8 cellular contexts compared by ENCODE assay signal in genomic region chr19:10111405-10111811, GRCh38. TPM values are rescaled to one million over a fixed set of nuclear protein-coding genes. Genes with fewer than 3 reads are reported as not detected.
DNase-seq lines count a peak whose midpoint lies in the region; ATAC-seq and TF ChIP-seq lines count a peak whose summit lies in the region.

Gene P2RY11, plus strand, starts transcription at chr19:10111693. Its CDS starts 29 bp downstream, at chr19:10111722.

- peaks cover 32 to 51% of the 10 kb centered on the region in 2 donors for H3K4me1 ChIP-seq in naive thymus-derived CD4-positive, alpha-beta T cell (ENCODE audit: control insufficient read depth in 2 of 2, insufficient read depth in 2 of 2, low read length in 2 of 2)

- no peak for ATAC-seq in naive thymus-derived CD4-positive, alpha-beta T cell
- ATAC-seq in HG02840 (IDR thresholded peaks at IDR 0.05; ENCODE audit: low FRiP score, unreplicated experiment) (no peak), HG03095 (IDR thresholded peaks at IDR 0.05; ENCODE audit: unreplicated experiment) (no peak)

- DNase-seq in CD1c-positive myeloid dendritic cell (ENCODE audit: extremely low spot score) = peak; percentile 87
- peak; percentile 80 to 97 for DNase-seq in HL-60 (ENCODE audit: low read depth in 1 of 2, low spot score in 1 of 2)
- DNase-seq in activated T-cell treated with anti-CD3 and anti-CD28 coated beads, Interleukin-2, amount 50 U/mL, for 24 hours = peak; percentile 67
- no peak for DNase-seq in naive thymus-derived CD4-positive, alpha-beta T cell
- DNase-seq in NCI-H1048 (lab: John Stamatoyannopoulos, UW) = no peak
- DNase-seq in HEK293T (ENCODE audit: extremely low spot score) = no peak

- no peak for TF ChIP-seq CTCF in HL-60 (IDR thresholded peaks at IDR 0.05; ENCODE audit: insufficient read depth, low read length)

- peak within 1 kb of the TSS; percentile 97 for H3K27ac Mint-ChIP-seq in activated T-cell treated with anti-CD3 and anti-CD28 coated beads, Interleukin-2, amount 50 U/mL, for 24 hours
- H3K27ac Mint-ChIP-seq in naive thymus-derived CD4-positive, alpha-beta T cell = peak within 1 kb of the TSS; percentile 66 to 92 (median 83)

- H3K27me3 ChIP-seq in HL-60 (ENCODE audit: insufficient read depth, poor library complexity, severe bottlenecking) = no peaks in the 10 kb centered on the region
- no peaks in the 10 kb centered on the region for H3K27me3 ChIP-seq in naive thymus-derived CD4-positive, alpha-beta T cell (ENCODE audit: control insufficient read depth in 2 of 2, insufficient read depth in 2 of 2, low read length in 2 of 2)

- H3K36me3 ChIP-seq in naive thymus-derived CD4-positive, alpha-beta T cell (ENCODE audit: control insufficient read depth in 2 of 3, insufficient read depth in 3 of 3, low read length in 3 of 3) = peaks cover 30 to 78% (median 32%) of the 10 kb centered on the region in 3 experiments

- POLR2A ChIA-PET in naive thymus-derived CD4-positive, alpha-beta T cell (lab: Charles Lee) = interaction anchor here (0.6 to 2.7 kb wide), 2 partner anchors 32 to 142 kb away, joined by 3 to 12 read pairs; no protein-coding TSS in a partner anchor
- POLR2A ChIA-PET in HEK293T (lab: Yijun Ruan, JAX) = interaction anchor here (1.6 kb wide), 1 partner anchor 15 kb away, joined by 4 read pairs; no protein-coding TSS in a partner anchor

- H3K9me3 ChIP-seq in naive thymus-derived CD4-positive, alpha-beta T cell (ENCODE audit: control insufficient read depth in 2 of 3, low read length in 3 of 3) = no peaks in the 10 kb centered on the region

- H3K4me1 Mint-ChIP-seq in activated T-cell treated with anti-CD3 and anti-CD28 coated beads, Interleukin-2, amount 50 U/mL, for 24 hours (ENCODE audit: low read depth) = peaks cover 80% of the 10 kb centered on the region
- H3K4me1 Mint-ChIP-seq in naive thymus-derived CD4-positive, alpha-beta T cell = peaks cover 5 to 46% (median 39%) of the 10 kb centered on the region in 7 donors

- no peaks in the 10 kb centered on the region for H3K9me3 Mint-ChIP-seq in activated T-cell treated with anti-CD3 and anti-CD28 coated beads, Interleukin-2, amount 50 U/mL, for 24 hours
- H3K9me3 Mint-ChIP-seq in naive thymus-derived CD4-positive, alpha-beta T cell = peaks cover 0 to 3% (median 0%) of the 10 kb centered on the region in 11 donors

- peaks cover 95% of the 10 kb centered on the region for H3K36me3 Mint-ChIP-seq in activated T-cell treated with anti-CD3 and anti-CD28 coated beads, Interleukin-2, amount 50 U/mL, for 24 hours (ENCODE audit: low read depth)
- H3K36me3 Mint-ChIP-seq in naive thymus-derived CD4-positive, alpha-beta T cell = peaks cover 0 to 32% (median 18%) of the 10 kb centered on the region in 5 donors

- H3K27me3 Mint-ChIP-seq in activated T-cell treated with anti-CD3 and anti-CD28 coated beads, Interleukin-2, amount 50 U/mL, for 24 hours = no peaks in the 10 kb centered on the region
- no peaks in the 10 kb centered on the region for H3K27me3 Mint-ChIP-seq in naive thymus-derived CD4-positive, alpha-beta T cell

- peak within 1 kb of the TSS; percentile 94 for H3K4me3 Mint-ChIP-seq in activated T-cell treated with anti-CD3 and anti-CD28 coated beads, Interleukin-2, amount 50 U/mL, for 24 hours
- peak within 1 kb of the TSS in 9 of 10 donors; percentile 13 to 75 (median 57) for H3K4me3 Mint-ChIP-seq in naive thymus-derived CD4-positive, alpha-beta T cell

- H3K4me3 ChIP-seq in HL-60 (replicated peaks; ENCODE audit: insufficient read depth, low read length) = 0 out of 2 replicates have a peak within 1 kb of the TSS, but pooled peaks have one; percentile 4
- H3K4me3 ChIP-seq in naive thymus-derived CD4-positive, alpha-beta T cell (ENCODE audit: low read length) = peak within 1 kb of the TSS; percentile 33

- peak within 1 kb of the TSS; percentile 89 for H3K27ac ChIP-seq in HL-60 (replicated peaks)
- peak within 1 kb of the TSS; percentile 60 for H3K27ac ChIP-seq in naive thymus-derived CD4-positive, alpha-beta T cell (ENCODE audit: low read depth, low read length)

- intact Hi-C loops in naive thymus-derived CD4-positive, alpha-beta T cell (cut with micrococcal nuclease) = loop anchor here in 1 of 2 donors (5.0 kb wide), 1 partner anchor 179 kb away; no protein-coding TSS in a partner anchor

- CTCF ChIA-PET in naive thymus-derived CD4-positive, alpha-beta T cell (lab: Charles Lee) = interaction anchor here (0.8 kb wide), 1 partner anchor 27 kb away, joined by 3 read pairs; no protein-coding TSS in a partner anchor
- CTCF ChIA-PET in HEK293T (lab: Yijun Ruan, JAX) = interaction anchor here (0.8 to 0.9 kb wide), 2 partner anchors 31 to 84 kb away, joined by 3 to 6 read pairs; no protein-coding TSS in a partner anchor

TF ChIP-seq in HEK293T, 16 proteins besides CTCF, POLR2A, EP300 and RAD21:
- TF ChIP-seq L3MBTL2 (conservative IDR thresholded peaks at IDR 0.05) = no peak
- no peak for TF ChIP-seq FOXK2 (IDR thresholded peaks at IDR 0.05)

RNA-seq across cellular contexts. Expression of gene P2RY11, which starts in this region (rescaled TPM):
- 10 to 100 TPM; 41.0 to 89.3 (median 58.9) TPM for total RNA-seq in naive thymus-derived CD4-positive, alpha-beta T cell
- polyA plus RNA-seq in naive thymus-derived CD4-positive, alpha-beta T cell = 1 to 10 TPM; 2.7 to 3.1 TPM

Comparison
In these comparisons a context has a peak if more than half of its experiments do, and no peak if none do; other contexts are left out.
1. DNase-seq: peak in CD1c-positive myeloid dendritic cell (single experiment), HL-60 (2 of 2) and activated T-cell treated with anti-CD3 and anti-CD28 coated beads, Interleukin-2, amount 50 U/mL, for 24 hours (single experiment); none in naive thymus-derived CD4-positive, alpha-beta T cell (0 of 9), NCI-H1048 (single experiment) and HEK293T (single experiment).